In the genomic region with DNA sequence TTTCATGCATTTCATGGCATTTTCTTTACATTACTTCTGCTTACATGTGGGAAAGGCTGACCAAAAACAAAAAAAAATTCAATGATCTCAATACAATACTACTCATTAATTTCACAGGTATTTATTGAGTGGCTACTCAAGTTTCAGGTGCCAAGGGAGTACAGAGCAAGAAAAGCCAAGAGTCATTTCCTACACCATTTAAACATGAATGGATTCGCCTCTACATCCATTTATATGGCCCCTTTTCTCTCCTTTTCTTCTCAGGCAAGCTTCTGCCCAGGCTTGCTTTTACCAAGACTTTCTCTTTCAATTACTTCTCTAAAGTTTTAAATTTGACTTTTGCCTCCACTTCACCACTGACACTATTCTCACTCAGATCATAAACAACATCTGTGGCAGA, we compare ENCODE assay signal across 24 cellular contexts.
A peak's percentile ranks its signal among the peaks of the same experiment; 100 is the strongest.
DNase-seq lines count a peak whose midpoint lies in the region; ATAC-seq and TF ChIP-seq lines count a peak whose summit lies in the region.
"Had no signal": no experiment of that assay in that cellular context is flagged by ENCODE, and none has a peak within 500 bp of the region (broad histone marks: within the 10 kb centered on the region; RNA-seq: fewer than 3 reads in every experiment).

No MANE protein-coding gene starts in this region.

- no peak overlapping the region for H4K91ac ChIP-seq in H9 (ENCODE audit: insufficient read length, low read depth, low read length)

- TF ChIP-seq CTCF in H9 (conservative IDR thresholded peaks at IDR 0.05) (no peak), WTC11 (IDR thresholded peaks at IDR 0.05) (no peak), heart left ventricle (IDR thresholded peaks at IDR 0.05) (no peak)

- no peak overlapping the region for H2BK15ac ChIP-seq in H9 (ENCODE audit: low read depth, low read length)

- H2BK20ac ChIP-seq in H9 (ENCODE audit: low read depth, low read length, poor library complexity, severe bottlenecking): no peak overlapping the region

- H2BK12ac ChIP-seq in H9 (ENCODE audit: insufficient read length, low read depth, low read length): no peak overlapping the region

- no peaks in the 10 kb centered on the region for H4K20me1 ChIP-seq in H9 (ENCODE audit: control insufficient read depth, insufficient read depth, insufficient read length)
- H4K20me1 ChIP-seq: BLaER1 treated with 17β-estradiol and CSF1 and Interleukin-3, amounts not matched to agents 10 nM and 100 nM had no signal

- H3K36me3 ChIP-seq in HUES64 (ENCODE audit: insufficient read depth, low read length) (no peaks in the 10 kb centered on the region), iPS-20b (ENCODE audit: insufficient read depth, low read depth, low read length) (no peaks in the 10 kb centered on the region), heart left ventricle (no peaks in the 10 kb centered on the region)
- H3K36me3 ChIP-seq: BE2C; BLaER1 treated with 17β-estradiol and CSF1 and Interleukin-3, amounts not matched to agents 10 nM and 100 nM; HAP-1 had no signal

- H3K9me3 Mint-ChIP-seq in H9: no peaks in the 10 kb centered on the region; a peak in 1 of 5 replicates
- H3K9me3 Mint-ChIP-seq in WTC11: peaks cover 5% of the 10 kb centered on the region

- intact Hi-C loops in cardiac septum (cut with DNase I) (no loop called here), heart left ventricle (cut with DNase I) (no loop called here)

- ATAC-seq in WTC11 (peak; percentile 74), GM18873 (IDR thresholded peaks at IDR 0.05; ENCODE audit: low FRiP score, unreplicated experiment) (no peak), heart left ventricle (no peak)
- ATAC-seq: A549, GM12878 had no signal

- no peaks in the 10 kb centered on the region for H3K23me2 ChIP-seq in H9 (ENCODE audit: insufficient read length, low read depth, low read length, poor library complexity, severe bottlenecking)

- H3K18ac ChIP-seq in H9 (ENCODE audit: insufficient read length, low read depth, low read length): no peak overlapping the region

- H3K9me3 ChIP-seq in H9 (ENCODE audit: control insufficient read depth, low read depth, low read length): no peaks in the 10 kb centered on the region
- no peaks in the 10 kb centered on the region for H3K9me3 ChIP-seq in HUES64 (ENCODE audit: insufficient read depth, low read depth, low read length)
- H3K9me3 ChIP-seq in iPS-20b (ENCODE audit: insufficient read depth, low read depth, low read length): no peaks in the 10 kb centered on the region
- H3K9me3 ChIP-seq in heart left ventricle: no peaks in the 10 kb centered on the region
- H3K9me3 ChIP-seq: A549; BE2C; BLaER1 treated with 17β-estradiol and CSF1 and Interleukin-3, amounts not matched to agents 10 nM and 100 nM; HAP-1 had no signal

- H2AFZ ChIP-seq in H9 (ENCODE audit: low read length): no peak overlapping the region

- CTCF ChIA-PET in WTC11 (lab: Charles Lee): interaction anchor here (0.6 kb wide), 1 partner anchor 316 kb away, joined by 3 read pairs; no protein-coding TSS in a partner anchor

- H3K27me3 Mint-ChIP-seq in H9 (ENCODE audit: low read depth) (no peaks in the 10 kb centered on the region), WTC11 (ENCODE audit: low read depth) (no peaks in the 10 kb centered on the region)
- H3K27me3 Mint-ChIP-seq: CD4-positive, alpha-beta T cell; CD8-positive, alpha-beta memory T cell had no signal

- H3K4me3 ChIP-seq in HUES64 (ENCODE audit: low read length) (no peak overlapping the region), iPS-20b (ENCODE audit: low read length) (peak overlapping the region; percentile 7; the same call in 1 of the 2 replicates), heart left ventricle (no peak overlapping the region)
- H3K4me3 ChIP-seq: A549; BLaER1 treated with 17β-estradiol and CSF1 and Interleukin-3, amounts not matched to agents 10 nM and 100 nM; GM12878; HAP-1 had no signal

- no peak overlapping the region for H3K4ac ChIP-seq in H9 (ENCODE audit: low read depth, low read length)

- peak overlapping the region; percentile 13 for H3K4me2 ChIP-seq in H9 (ENCODE audit: insufficient read depth, insufficient read length, low read length)
- H3K4me2 ChIP-seq: A549; BLaER1 treated with 17β-estradiol and CSF1 and Interleukin-3, amounts not matched to agents 10 nM and 100 nM had no signal

- H4K5ac ChIP-seq in H9 (ENCODE audit: insufficient read length, low read depth, low read length): no peak overlapping the region

- H4K8ac ChIP-seq in H9 (replicated peaks; ENCODE audit: insufficient read length, low read depth, low read length): no peak overlapping the region

- peak overlapping the region; percentile 31 to 96 (median 45); a peak in 6 of 7 replicates for H3K27ac Mint-ChIP-seq in H9
- peak overlapping the region; percentile 98 for H3K27ac Mint-ChIP-seq in WTC11
- H3K27ac Mint-ChIP-seq: CD14-positive monocyte; CD4-positive, alpha-beta T cell; CD8-positive, alpha-beta memory T cell; HFFc6 had no signal

- no peak for DNase-seq in H9
- DNase-seq in WTC11 (ENCODE audit: low spot score): no peak
- DNase-seq in NAMALWA (ENCODE audit: low spot score): no peak
- no peak for DNase-seq in cardiac septum (ENCODE audit: low spot score)
- DNase-seq in heart left ventricle: no peak
- DNase-seq: 8988T; ACHN; AML-193; BE2C; CD4-positive, alpha-beta T cell; CD8-positive, alpha-beta memory T cell; DMS 273 treated with DMSO at 0.1 percent for 48 hours; DMS79; EL; GDM1; HFFc6 had no signal

- no peak overlapping the region for H2BK120ac ChIP-seq in H9 (ENCODE audit: low read depth, low read length, poor library complexity, severe bottlenecking)

- POLR2A ChIA-PET in WTC11 (lab: Charles Lee): no interaction called here

- WGBS in H9 (ENCODE audit: extremely low coverage, insufficient read length, low lambda C conversion rate): no CpG with 5 or more reads among the region's 1 CpG
- WGBS in HUES64: 73% methylated on average over 1 of the region's 1 CpG
- WGBS in heart left ventricle, 4 donors: 80 to 92% (median 84%) methylated on average over 1 of the region's 1 CpG

- no peak overlapping the region for H3K56ac ChIP-seq in H9 (ENCODE audit: insufficient read length, low read depth, low read length)

- no peaks in the 10 kb centered on the region for H3K79me2 ChIP-seq in H9 (ENCODE audit: insufficient read depth, low read length)

- H3K9ac ChIP-seq in H9 (ENCODE audit: extremely low read depth, insufficient read length, low read length): no peak overlapping the region
- no peak overlapping the region for H3K9ac ChIP-seq in HUES64 (ENCODE audit: low read depth, low read length)
- H3K9ac ChIP-seq in iPS-20b (ENCODE audit: low read depth, low read length): no peak overlapping the region
- H3K9ac ChIP-seq: BLaER1 treated with 17β-estradiol and CSF1 and Interleukin-3, amounts not matched to agents 10 nM and 100 nM had no signal

- H3K36me3 Mint-ChIP-seq in H9 (ENCODE audit: insufficient read depth in 1 of 3, low read depth in 3 of 3) (no peaks in the 10 kb centered on the region), WTC11 (no peaks in the 10 kb centered on the region)
- H3K36me3 Mint-ChIP-seq: CD14-positive monocyte; CD8-positive, alpha-beta memory T cell had no signal

- TF ChIP-seq POLR2A in heart left ventricle (IDR thresholded peaks at IDR 0.05): no peak

- no peak overlapping the region for H3K23ac ChIP-seq in H9 (ENCODE audit: insufficient read length, low read depth, low read length)

- H3K27ac ChIP-seq in H9 (ENCODE audit: insufficient read length, low read depth, low read length) (peak overlapping the region; percentile 86), HUES64 (ENCODE audit: low read depth, low read length) (peak overlapping the region; percentile 57; the same call in 1 of the 2 replicates), iPS-20b (ENCODE audit: low read length) (peak overlapping the region; percentile 5), heart left ventricle (no peak overlapping the region)
- H3K27ac ChIP-seq: A549; BLaER1 treated with 17β-estradiol and CSF1 and Interleukin-3, amounts not matched to agents 10 nM and 100 nM had no signal

- H3K4me1 Mint-ChIP-seq in H9 (peaks cover 20 to 24% of the 10 kb centered on the region in 2 experiments), WTC11 (peaks cover 28% of the 10 kb centered on the region)
- H3K4me1 Mint-ChIP-seq: CD14-positive monocyte; CD8-positive, alpha-beta memory T cell had no signal

- H3K4me3 Mint-ChIP-seq in H9 (no peak overlapping the region), WTC11 (peak overlapping the region; percentile 8)
- H3K4me3 Mint-ChIP-seq: CD14-positive monocyte; CD4-positive, alpha-beta T cell; CD8-positive, alpha-beta memory T cell; HFFc6 had no signal

- peak overlapping the region; percentile 49 for H2BK5ac ChIP-seq in H9 (ENCODE audit: insufficient read length, low read length)

- H3K27me3 ChIP-seq in H9 (ENCODE audit: insufficient read depth, low read length) (no peaks in the 10 kb centered on the region), HUES64 (ENCODE audit: insufficient read depth, low read length) (no peaks in the 10 kb centered on the region), iPS-20b (ENCODE audit: insufficient read depth, low read length) (no peaks in the 10 kb centered on the region), heart left ventricle (no peaks in the 10 kb centered on the region)
- H3K27me3 ChIP-seq: BE2C; BLaER1 treated with 17β-estradiol and CSF1 and Interleukin-3, amounts not matched to agents 10 nM and 100 nM had no signal

- no peak overlapping the region for H3T11ph ChIP-seq in H9 (ENCODE audit: low read length)

- no peak overlapping the region for H3K14ac ChIP-seq in H9 (ENCODE audit: insufficient read depth, low read length)

- peaks cover 3% of the 10 kb centered on the region; the same call in 1 of the 2 replicates for H3K4me1 ChIP-seq in H9 (ENCODE audit: insufficient read depth, low read length)
- peaks cover 18% of the 10 kb centered on the region for H3K4me1 ChIP-seq in HUES64 (ENCODE audit: insufficient read depth, low read length)
- peaks cover 8% of the 10 kb centered on the region; the same call in 1 of the 2 replicates for H3K4me1 ChIP-seq in iPS-20b (ENCODE audit: insufficient read depth, low read length)
- no peaks in the 10 kb centered on the region for H3K4me1 ChIP-seq in heart left ventricle
- H3K4me1 ChIP-seq: A549; BE2C; BLaER1 treated with 17β-estradiol and CSF1 and Interleukin-3, amounts not matched to agents 10 nM and 100 nM had no signal

- no peak overlapping the region for H2AK5ac ChIP-seq in H9 (ENCODE audit: insufficient read length, low read length)

- H3K79me1 ChIP-seq in H9 (ENCODE audit: insufficient read depth, low read depth, low read length, poor library complexity, severe bottlenecking): no peaks in the 10 kb centered on the region

TF ChIP-seq in WTC11, 78 proteins besides CTCF, POLR2A, EP300 and RAD21 (continues in another document):
- TF ChIP-seq ETV6 (CRISPR knock-in tag; IDR thresholded peaks at IDR 0.05) (no peak), FOXK1 (CRISPR knock-in tag; IDR thresholded peaks at IDR 0.05) (no peak), RELA (CRISPR knock-in tag; IDR thresholded peaks at IDR 0.05; ENCODE audit: borderline replicate concordance) (no peak), TP53 (CRISPR knock-in tag; IDR thresholded peaks at IDR 0.05) (no peak), ATF1 (CRISPR knock-in tag; IDR thresholded peaks at IDR 0.05) (no peak)

Comparison
In these comparisons a context has a peak if more than half of its experiments do, and no peak if none do; other contexts are left out.
1. H3K27ac ChIP-seq: peak in H9 (single experiment), HUES64 (single experiment) and iPS-20b (single experiment); none in heart left ventricle (0 of 12).